In the genomic region with DNA sequence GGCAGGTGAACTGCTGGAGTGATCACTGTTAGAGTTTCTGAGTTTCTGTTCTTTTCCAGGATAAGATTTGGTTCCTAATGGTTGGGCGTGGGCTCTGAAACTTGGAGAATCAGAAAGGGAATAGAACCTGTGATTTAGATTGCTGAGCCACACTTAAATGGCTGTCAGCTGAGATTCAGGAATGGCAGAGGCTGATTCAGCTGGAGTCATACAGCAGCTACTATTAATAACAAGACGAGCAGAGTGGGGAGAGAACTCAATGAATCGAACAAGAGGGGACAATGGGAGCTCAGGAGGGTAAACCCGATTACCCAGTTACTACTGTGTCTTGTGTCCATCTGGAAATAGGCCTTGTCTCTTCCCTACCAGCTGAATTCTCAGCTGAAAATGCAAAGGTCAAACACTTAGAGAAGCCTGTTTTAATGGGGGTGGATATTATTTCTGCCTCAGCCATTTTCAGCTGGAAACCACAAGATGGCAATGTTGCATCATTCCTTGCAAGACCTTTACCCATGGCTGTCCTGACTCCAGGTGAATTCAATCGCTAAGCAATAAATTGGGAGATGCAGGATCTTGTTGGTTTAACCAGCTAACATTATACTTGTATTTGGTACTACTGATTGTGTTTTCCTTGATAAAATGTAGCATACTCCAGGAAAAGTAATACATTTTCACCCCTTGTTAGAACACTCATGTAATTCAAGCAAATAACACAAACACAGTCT, we compare ENCODE assay signal across 8 cellular contexts.
DNase-seq lines count a peak whose midpoint lies in the region; ATAC-seq and TF ChIP-seq lines count a peak whose summit lies in the region.

No MANE protein-coding gene starts in this region.

- no peaks in the 10 kb centered on the region for H3K36me3 Mint-ChIP-seq in activated CD8-positive, alpha-beta T cell treated with anti-CD3 and anti-CD28 coated beads for 36 hours (ENCODE audit: low read depth)
- H3K36me3 Mint-ChIP-seq in activated CD8-positive, alpha-beta T cell treated with anti-CD3 and anti-CD28 coated beads, Interleukin-2, amount 10 ng/mL, durations not matched to agents 7 days and 5 days (ENCODE audit: low read depth), result no peaks in the 10 kb centered on the region
- no peaks in the 10 kb centered on the region for H3K36me3 Mint-ChIP-seq in H9 (ENCODE audit: insufficient read depth in 1 of 3, low read depth in 3 of 3)
- H3K36me3 Mint-ChIP-seq in CD8-positive, alpha-beta memory T cell, result no peaks in the 10 kb centered on the region

- H2BK5ac ChIP-seq in H9 (ENCODE audit: insufficient read length, low read length), result no peak overlapping the region

- H3K36me3 ChIP-seq in lower lobe of right lung, result no peaks in the 10 kb centered on the region
- no peaks in the 10 kb centered on the region for H3K36me3 ChIP-seq in CD8-positive, alpha-beta memory T cell (ENCODE audit: insufficient read depth, low read length)

- H4K8ac ChIP-seq in H9 (replicated peaks; ENCODE audit: insufficient read length, low read depth, low read length), result no peak overlapping the region

- no peaks in the 10 kb centered on the region for H3K23me2 ChIP-seq in H9 (ENCODE audit: insufficient read length, low read depth, low read length, poor library complexity, severe bottlenecking)

- no peak overlapping the region for H2BK12ac ChIP-seq in H9 (ENCODE audit: insufficient read length, low read depth, low read length)

- H3K9me3 ChIP-seq in H9 (ENCODE audit: control insufficient read depth, low read depth, low read length), result no peaks in the 10 kb centered on the region
- H3K9me3 ChIP-seq in lower lobe of right lung, result no peaks in the 10 kb centered on the region
- H3K9me3 ChIP-seq in CD8-positive, alpha-beta memory T cell (ENCODE audit: low read length), result no peaks in the 10 kb centered on the region

- H4K91ac ChIP-seq in H9 (ENCODE audit: insufficient read length, low read depth, low read length), result no peak overlapping the region

- H3K79me1 ChIP-seq in H9 (ENCODE audit: insufficient read depth, low read depth, low read length, poor library complexity, severe bottlenecking), result no peaks in the 10 kb centered on the region

- H3K27ac Mint-ChIP-seq in activated CD8-positive, alpha-beta T cell treated with anti-CD3 and anti-CD28 coated beads for 36 hours, result no peak overlapping the region
- H3K27ac Mint-ChIP-seq in activated CD8-positive, alpha-beta T cell treated with anti-CD3 and anti-CD28 coated beads, Interleukin-2, amount 10 ng/mL, durations not matched to agents 7 days and 5 days, result no peak overlapping the region
- no peak overlapping the region for H3K27ac Mint-ChIP-seq in H9
- no peak overlapping the region for H3K27ac Mint-ChIP-seq in CD8-positive, alpha-beta memory T cell

- H3K56ac ChIP-seq in H9 (ENCODE audit: insufficient read length, low read depth, low read length), result no peak overlapping the region

- H3K4me3 ChIP-seq in dorsolateral prefrontal cortex (peak overlapping the region in 1 of 59 donors; percentile 17), lower lobe of right lung (no peak overlapping the region)
- H3K4me3 ChIP-seq in CD8-positive, alpha-beta memory T cell (ENCODE audit: low read length), result no peak overlapping the region

- intact Hi-C loops in activated CD8-positive, alpha-beta T cell treated with anti-CD3 and anti-CD28 coated beads for 36 hours (cut with micrococcal nuclease), result loop anchor here (2.0 kb wide), 1 partner anchor 44 kb away; no protein-coding TSS in a partner anchor
- intact Hi-C loops in dorsolateral prefrontal cortex (cut with DNase I) (loop anchor here (1.0 to 2.0 kb wide), 2 partner anchors 44 to 46 kb away; no protein-coding TSS in a partner anchor), lower lobe of right lung (cut with DNase I) (no loop called here)

- DNase-seq in activated CD8-positive, alpha-beta T cell treated with anti-CD3 and anti-CD28 coated beads for 36 hours, result peak; percentile 19
- DNase-seq in activated CD8-positive, alpha-beta T cell treated with anti-CD3 and anti-CD28 coated beads, Interleukin-2, amount 10 ng/mL, durations not matched to agents 7 days and 5 days, result no peak
- DNase-seq in H9, result peak; percentile 58
- peak; percentile 50 to 59 for DNase-seq in Kasumi-1 (lab: John Stamatoyannopoulos, UW)
- DNase-seq in OCI-M1 (lab: John Stamatoyannopoulos, UW), result peak; percentile 74
- peak in 2 of 10 donors; percentile 16 to 30 for DNase-seq in dorsolateral prefrontal cortex
- DNase-seq in lower lobe of right lung, result no peak
- no peak for DNase-seq in CD8-positive, alpha-beta memory T cell

- H3K27ac ChIP-seq in H9 (ENCODE audit: insufficient read length, low read depth, low read length) (no peak overlapping the region), dorsolateral prefrontal cortex (no peak overlapping the region), lower lobe of right lung (no peak overlapping the region)
- no peak overlapping the region for H3K27ac ChIP-seq in CD8-positive, alpha-beta memory T cell (ENCODE audit: low read depth, low read length)

- H3K4ac ChIP-seq in H9 (ENCODE audit: low read depth, low read length), result no peak overlapping the region

- no peak overlapping the region for H3K9ac ChIP-seq in H9 (ENCODE audit: extremely low read depth, insufficient read length, low read length)

- no peaks in the 10 kb centered on the region for H3K79me2 ChIP-seq in H9 (ENCODE audit: insufficient read depth, low read length)

- TF ChIP-seq CTCF in activated CD8-positive, alpha-beta T cell treated with anti-CD3 and anti-CD28 coated beads for 36 hours (IDR thresholded peaks at IDR 0.05), result peak; percentile 67
- TF ChIP-seq CTCF in H9 (conservative IDR thresholded peaks at IDR 0.05) (peak; percentile 89), dorsolateral prefrontal cortex (IDR thresholded peaks at IDR 0.05 in 54 of 56, conservative IDR thresholded peaks at IDR 0.05 in 2 of 56; ENCODE audit: low read depth in 1 of 56, partially characterized antibody in 56 of 56) (peak; percentile 58 to 93 (median 78)), lower lobe of right lung (IDR thresholded peaks at IDR 0.05) (peak; percentile 75)

- H3K4me1 Mint-ChIP-seq in activated CD8-positive, alpha-beta T cell treated with anti-CD3 and anti-CD28 coated beads for 36 hours (ENCODE audit: low read depth), result peaks cover 2% of the 10 kb centered on the region
- no peaks in the 10 kb centered on the region for H3K4me1 Mint-ChIP-seq in activated CD8-positive, alpha-beta T cell treated with anti-CD3 and anti-CD28 coated beads, Interleukin-2, amount 10 ng/mL, durations not matched to agents 7 days and 5 days (ENCODE audit: low read depth)
- peaks cover 25 to 34% of the 10 kb centered on the region in 2 experiments for H3K4me1 Mint-ChIP-seq in H9
- no peaks in the 10 kb centered on the region for H3K4me1 Mint-ChIP-seq in CD8-positive, alpha-beta memory T cell

- no peak overlapping the region for H2BK120ac ChIP-seq in H9 (ENCODE audit: low read depth, low read length, poor library complexity, severe bottlenecking)

- H3K4me1 ChIP-seq in H9 (ENCODE audit: insufficient read depth, low read length), result peaks cover 3% of the 10 kb centered on the region; the same call in 1 of the 2 replicates
- H3K4me1 ChIP-seq in lower lobe of right lung, result no peaks in the 10 kb centered on the region
- no peaks in the 10 kb centered on the region for H3K4me1 ChIP-seq in CD8-positive, alpha-beta memory T cell (ENCODE audit: insufficient read depth, low read length)

- H2AK5ac ChIP-seq in H9 (ENCODE audit: insufficient read length, low read length), result no peak overlapping the region

- CTCF ChIA-PET in activated CD8-positive, alpha-beta T cell treated with anti-CD3 and anti-CD28 coated beads for 36 hours (lab: Charles Lee), result interaction anchor here (0.8 to 4.8 kb wide), 18 partner anchors 8 to 410 kb away, joined by 3 to 77 read pairs (median 5); no protein-coding TSS in a partner anchor
- CTCF ChIA-PET in activated CD8-positive, alpha-beta T cell treated with anti-CD3 and anti-CD28 coated beads, Interleukin-2, amount 10 ng/mL, durations not matched to agents 7 days and 5 days (lab: Charles Lee), result interaction anchor here (0.7 to 2.8 kb wide), 11 partner anchors 10 to 138 kb away, joined by 3 to 24 read pairs (median 5); no protein-coding TSS in a partner anchor
- CTCF ChIA-PET in CD8-positive, alpha-beta memory T cell (lab: Charles Lee), result interaction anchor here (0.9 to 2.3 kb wide), 4 partner anchors 16 to 138 kb away, joined by 3 to 6 read pairs (median 4); no protein-coding TSS in a partner anchor

- no CpG with 5 or more reads among the region's 5 CpGs for WGBS in H9 (ENCODE audit: extremely low coverage, insufficient read length, low lambda C conversion rate)

- no peak overlapping the region for H2BK20ac ChIP-seq in H9 (ENCODE audit: low read depth, low read length, poor library complexity, severe bottlenecking)

- no peak overlapping the region for H3K4me2 ChIP-seq in H9 (ENCODE audit: insufficient read depth, insufficient read length, low read length)

- no peak overlapping the region for H3K4me3 Mint-ChIP-seq in activated CD8-positive, alpha-beta T cell treated with anti-CD3 and anti-CD28 coated beads for 36 hours
- H3K4me3 Mint-ChIP-seq in activated CD8-positive, alpha-beta T cell treated with anti-CD3 and anti-CD28 coated beads, Interleukin-2, amount 10 ng/mL, durations not matched to agents 7 days and 5 days, result no peak overlapping the region
- no peak overlapping the region for H3K4me3 Mint-ChIP-seq in H9
- H3K4me3 Mint-ChIP-seq in CD8-positive, alpha-beta memory T cell, result no peak overlapping the region

- no peaks in the 10 kb centered on the region for H4K20me1 ChIP-seq in H9 (ENCODE audit: control insufficient read depth, insufficient read depth, insufficient read length)

- POLR2A ChIA-PET in activated CD8-positive, alpha-beta T cell treated with anti-CD3 and anti-CD28 coated beads for 36 hours (lab: Charles Lee), result no interaction called here
- POLR2A ChIA-PET in activated CD8-positive, alpha-beta T cell treated with anti-CD3 and anti-CD28 coated beads, Interleukin-2, amount 10 ng/mL, durations not matched to agents 7 days and 5 days (lab: Charles Lee), result no interaction called here
- POLR2A ChIA-PET in CD8-positive, alpha-beta memory T cell (lab: Charles Lee), result no interaction called here

- no peak overlapping the region for H4K5ac ChIP-seq in H9 (ENCODE audit: insufficient read length, low read depth, low read length)

- no peak overlapping the region for H3K18ac ChIP-seq in H9 (ENCODE audit: insufficient read length, low read depth, low read length)

- H3K9me3 Mint-ChIP-seq in activated CD8-positive, alpha-beta T cell treated with anti-CD3 and anti-CD28 coated beads for 36 hours, result no peaks in the 10 kb centered on the region
- no peaks in the 10 kb centered on the region for H3K9me3 Mint-ChIP-seq in activated CD8-positive, alpha-beta T cell treated with anti-CD3 and anti-CD28 coated beads, Interleukin-2, amount 10 ng/mL, durations not matched to agents 7 days and 5 days (ENCODE audit: insufficient read depth)
- no peaks in the 10 kb centered on the region for H3K9me3 Mint-ChIP-seq in H9
- H3K9me3 Mint-ChIP-seq in CD8-positive, alpha-beta memory T cell, result no peaks in the 10 kb centered on the region

- no peak overlapping the region for H3K14ac ChIP-seq in H9 (ENCODE audit: insufficient read depth, low read length)

- H3K27me3 Mint-ChIP-seq in activated CD8-positive, alpha-beta T cell treated with anti-CD3 and anti-CD28 coated beads for 36 hours, result peaks cover 20% of the 10 kb centered on the region
- H3K27me3 Mint-ChIP-seq in activated CD8-positive, alpha-beta T cell treated with anti-CD3 and anti-CD28 coated beads, Interleukin-2, amount 10 ng/mL, durations not matched to agents 7 days and 5 days (ENCODE audit: low read depth), result peaks cover 9% of the 10 kb centered on the region
- H3K27me3 Mint-ChIP-seq in H9 (ENCODE audit: low read depth), result peaks cover 3% of the 10 kb centered on the region
- H3K27me3 Mint-ChIP-seq in CD8-positive, alpha-beta memory T cell, result peaks cover 0 to 36% of the 10 kb centered on the region in 2 donors

- no peak overlapping the region for H3K23ac ChIP-seq in H9 (ENCODE audit: insufficient read length, low read depth, low read length)

- ATAC-seq in activated CD8-positive, alpha-beta T cell treated with anti-CD3 and anti-CD28 coated beads for 36 hours, result no peak
- no peak for ATAC-seq in activated CD8-positive, alpha-beta T cell treated with anti-CD3 and anti-CD28 coated beads, Interleukin-2, amount 10 ng/mL, durations not matched to agents 7 days and 5 days
- ATAC-seq in lower lobe of right lung, result peak; percentile 71 to 76

- H3K27me3 ChIP-seq in H9 (ENCODE audit: insufficient read depth, low read length), result no peaks in the 10 kb centered on the region
- no peaks in the 10 kb centered on the region for H3K27me3 ChIP-seq in dorsolateral prefrontal cortex
- no peaks in the 10 kb centered on the region for H3K27me3 ChIP-seq in lower lobe of right lung (ENCODE audit: low read depth)
- H3K27me3 ChIP-seq in CD8-positive, alpha-beta memory T cell (ENCODE audit: insufficient read depth, low read length, poor library complexity, severe bottlenecking), result no peaks in the 10 kb centered on the region

- no peak overlapping the region for H3T11ph ChIP-seq in H9 (ENCODE audit: low read length)

- peak overlapping the region; percentile 71 for H2AFZ ChIP-seq in H9 (ENCODE audit: low read length)

- H2BK15ac ChIP-seq in H9 (ENCODE audit: low read depth, low read length), result no peak overlapping the region

Comparison
In these comparisons a context has a peak if more than half of its experiments do, and no peak if none do; other contexts are left out.
1. DNase-seq: peak in activated CD8-positive, alpha-beta T cell treated with anti-CD3 and anti-CD28 coated beads for 36 hours (single experiment), H9 (single experiment), Kasumi-1 (2 of 2) and OCI-M1 (single experiment); none in activated CD8-positive, alpha-beta T cell treated with anti-CD3 and anti-CD28 coated beads, Interleukin-2, amount 10 ng/mL, durations not matched to agents 7 days and 5 days (single experiment), lower lobe of right lung (single experiment) and CD8-positive, alpha-beta memory T cell (0 of 5).
2. ATAC-seq: peak in lower lobe of right lung (2 of 2); none in activated CD8-positive, alpha-beta T cell treated with anti-CD3 and anti-CD28 coated beads for 36 hours (single experiment) and activated CD8-positive, alpha-beta T cell treated with anti-CD3 and anti-CD28 coated beads, Interleukin-2, amount 10 ng/mL, durations not matched to agents 7 days and 5 days (single experiment).
3. Peak in every context shown above with its lines, with median percentiles within 50 percentile points of each other: CTCF ChIP-seq.